8 cellular contexts compared by ENCODE assay signal in the genomic region with DNA sequence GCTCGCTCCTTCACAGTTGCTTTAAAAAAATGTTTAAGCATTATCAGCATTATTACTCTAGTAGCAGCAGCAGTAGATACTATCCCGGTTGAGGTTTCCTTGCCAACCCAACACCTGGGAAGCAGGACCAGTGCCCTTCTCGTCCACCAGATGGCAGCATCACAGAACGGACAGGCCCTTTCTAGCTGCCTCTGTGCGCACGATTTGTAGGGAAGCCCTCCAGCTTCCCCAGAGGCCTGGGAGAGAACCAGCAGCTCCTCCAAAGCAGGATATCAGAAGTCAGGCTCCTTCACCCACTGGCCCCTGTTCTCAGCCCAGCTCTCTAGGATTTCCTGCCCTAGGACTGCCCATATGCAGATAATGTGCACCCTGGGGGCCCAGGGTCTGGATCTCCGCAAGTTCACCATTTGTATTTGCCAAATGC. TPM values are rescaled to one million over a fixed set of nuclear protein-coding genes. Genes with fewer than 3 reads are reported as not detected.
DNase-seq lines count a peak whose midpoint lies in the region; ATAC-seq and TF ChIP-seq lines count a peak whose summit lies in the region.

No MANE protein-coding gene starts in this region.

- H3K4me3 Mint-ChIP-seq in activated B cell treated with CpG ODN at 0.5 μM for 24 hours, result no peak overlapping the region

- POLR2A ChIA-PET in activated B cell treated with CpG ODN at 0.5 μM for 24 hours (lab: Charles Lee), result no interaction called here

- peaks cover 24% of the 10 kb centered on the region for H3K27me3 Mint-ChIP-seq in activated B cell treated with CpG ODN at 0.5 μM for 24 hours

- H3K27ac Mint-ChIP-seq in activated B cell treated with CpG ODN at 0.5 μM for 24 hours, result no peak overlapping the region

- H3K36me3 Mint-ChIP-seq in activated B cell treated with CpG ODN at 0.5 μM for 24 hours (ENCODE audit: low read depth), result no peaks in the 10 kb centered on the region

- in situ Hi-C loops in ACHN (cut with HindIII; ENCODE audit: low pct_ligation_motif_present, low pct_unique_long_range_greater_than_20kb, low sequenced_read_pairs), result no loop called here

- no peak overlapping the region for H3K27ac ChIP-seq in caudate nucleus (ENCODE audit: low read depth, low read length)

- DNase-seq in ACHN (peak; percentile 74), NCI-H226 (peak; percentile 68), activated B cell treated with CpG ODN at 0.5 μM for 24 hours (no peak), caudate nucleus (lab: John Stamatoyannopoulos, UW) (peak in 56 of 61 donors; percentile 2 to 88 (median 50)), kidney glomerular epithelial cell (lab: John Stamatoyannopoulos, UW) (peak; percentile 86)
- peak; percentile 65 for DNase-seq in stimulated activated CD4-positive, alpha-beta T cell treated with anti-CD3 and anti-CD28 coated beads, Interleukin-1b, Interleukin-23, amount 100 ng/mL, for 48 hours

- CTCF ChIA-PET in activated B cell treated with CpG ODN at 0.5 μM for 24 hours (lab: Charles Lee), result interaction anchor here (1.0 to 5.6 kb wide), 5 partner anchors 11 to 911 kb away, joined by 3 to 63 read pairs (median 10); no protein-coding TSS in a partner anchor

- peak; percentile 74 for ATAC-seq in GM18858 (IDR thresholded peaks at IDR 0.05; ENCODE audit: unreplicated experiment)
- peak; percentile 60 for ATAC-seq in HG03135 (IDR thresholded peaks at IDR 0.05; ENCODE audit: unreplicated experiment)
- peak; percentile 49 for ATAC-seq in activated B cell treated with CpG ODN at 0.5 μM for 24 hours (ENCODE audit: low read depth)

- H3K4me1 Mint-ChIP-seq in activated B cell treated with CpG ODN at 0.5 μM for 24 hours, result no peaks in the 10 kb centered on the region

- peak; percentile 79 for TF ChIP-seq CTCF in activated B cell treated with CpG ODN at 0.5 μM for 24 hours (IDR thresholded peaks at IDR 0.05)

- intact Hi-C loops in activated B cell treated with CpG ODN at 0.5 μM for 24 hours (cut with micrococcal nuclease), result loop anchor here (1.0 kb wide), 3 partner anchors 177 to 506 kb away; a partner anchor contains a TSS

- H3K9me3 Mint-ChIP-seq in activated B cell treated with CpG ODN at 0.5 μM for 24 hours, result no peaks in the 10 kb centered on the region

RNA-seq across cellular contexts. Expression of a gene that starts 16.8 kb away (rescaled TPM):
- not detected in 2 replicates for total RNA-seq in activated B cell treated with CpG ODN at 0.5 μM for 24 hours
